In the genomic region with DNA sequence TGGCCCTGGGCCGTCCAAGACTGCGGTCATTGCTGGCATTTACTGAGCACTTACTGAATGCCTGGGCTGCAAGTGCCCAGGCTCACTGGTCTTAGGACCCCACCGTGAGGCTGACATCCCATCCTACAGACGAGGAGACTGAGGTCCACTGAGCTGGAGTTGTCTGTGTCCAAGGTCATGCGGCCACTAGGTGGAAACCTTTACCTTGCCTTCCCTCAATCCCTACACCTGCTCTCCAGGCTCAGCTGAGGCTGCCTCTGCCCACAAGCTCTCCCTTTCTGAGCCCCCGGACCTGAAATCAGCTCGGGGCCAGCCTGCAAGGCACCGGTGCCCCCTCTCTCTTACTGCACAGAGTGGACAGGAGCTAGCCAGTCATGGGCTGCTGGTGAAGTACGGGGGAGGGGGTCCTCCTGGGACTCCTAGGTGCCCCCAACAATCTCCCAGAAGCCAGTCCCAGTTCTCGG, we compare ENCODE assay signal across 9 cellular contexts. TPM values are rescaled to one million over a fixed set of nuclear protein-coding genes. Genes with fewer than 3 reads are reported as not detected.
DNase-seq lines count a peak whose midpoint lies in the region; ATAC-seq and TF ChIP-seq lines count a peak whose summit lies in the region.
"Had no signal": no experiment of that assay in that cellular context is flagged by ENCODE, and none has a peak within 500 bp of the region (broad histone marks: within the 10 kb centered on the region; RNA-seq: fewer than 3 reads in every experiment).

No MANE protein-coding gene starts in this region.

- no CpG with 5 or more reads among the region's 10 CpGs for WGBS in H9 (ENCODE audit: extremely low coverage, insufficient read length, low lambda C conversion rate)

- H3K27ac Mint-ChIP-seq in CD8-positive, alpha-beta memory T cell, result peak overlapping the region in 1 of 8 donors; percentile 61
- peak overlapping the region in 1 of 3 experiments; percentile 91; a peak in 2 of 7 replicates for H3K27ac Mint-ChIP-seq in H9
- H3K27ac Mint-ChIP-seq: T-helper 1 cell treated with Interleukin-12 subunit alpha and Interleukin-12 subunit beta and Interleukin-4 antibody, amounts not matched to agents 30 μg/mL and 1 μg/mL, for 36 hours had no signal

- H3K4me3 ChIP-seq in CD8-positive, alpha-beta memory T cell (ENCODE audit: low read length), result no peak overlapping the region
- peak overlapping the region; percentile 62 for H3K4me3 ChIP-seq in left ventricle myocardium inferior

- H3K9me3 ChIP-seq in CD8-positive, alpha-beta memory T cell (ENCODE audit: low read length), result no peaks in the 10 kb centered on the region
- H3K9me3 ChIP-seq in H9 (ENCODE audit: control insufficient read depth, low read depth, low read length) (no peaks in the 10 kb centered on the region), left ventricle myocardium inferior (replicated peaks) (no peaks in the 10 kb centered on the region)

- no peak overlapping the region for H2BK15ac ChIP-seq in H9 (ENCODE audit: low read depth, low read length)

- POLR2A ChIA-PET in CD8-positive, alpha-beta memory T cell (lab: Charles Lee), result interaction anchor here (0.6 to 1.9 kb wide), 7 partner anchors 9 to 318 kb away, joined by 3 to 7 read pairs (median 4); a partner anchor contains a TSS

- no peaks in the 10 kb centered on the region for H3K36me3 Mint-ChIP-seq in CD8-positive, alpha-beta memory T cell
- H3K36me3 Mint-ChIP-seq in H9 (ENCODE audit: insufficient read depth in 1 of 3, low read depth in 3 of 3), result no peaks in the 10 kb centered on the region

- H3K56ac ChIP-seq in H9 (ENCODE audit: insufficient read length, low read depth, low read length), result no peak overlapping the region

- H2BK5ac ChIP-seq in H9 (ENCODE audit: insufficient read length, low read length), result no peak overlapping the region

- H4K20me1 ChIP-seq in H9 (ENCODE audit: control insufficient read depth, insufficient read depth, insufficient read length), result no peaks in the 10 kb centered on the region

- peaks cover 7% of the 10 kb centered on the region for H3K23me2 ChIP-seq in H9 (ENCODE audit: insufficient read length, low read depth, low read length, poor library complexity, severe bottlenecking)

- ATAC-seq in GM19351 (IDR thresholded peaks at IDR 0.05; ENCODE audit: unreplicated experiment), result no peak

- H2BK120ac ChIP-seq in H9 (ENCODE audit: low read depth, low read length, poor library complexity, severe bottlenecking), result no peak overlapping the region

- H3K4me2 ChIP-seq in H9 (ENCODE audit: insufficient read depth, insufficient read length, low read length), result peak overlapping the region; percentile 42

- no peak overlapping the region for H3K4ac ChIP-seq in H9 (ENCODE audit: low read depth, low read length)

- H3T11ph ChIP-seq in H9 (ENCODE audit: low read length), result no peak overlapping the region

- H4K5ac ChIP-seq in H9 (ENCODE audit: insufficient read length, low read depth, low read length), result no peak overlapping the region

- no peaks in the 10 kb centered on the region for H3K36me3 ChIP-seq in CD8-positive, alpha-beta memory T cell (ENCODE audit: insufficient read depth, low read length)
- no peaks in the 10 kb centered on the region for H3K36me3 ChIP-seq in left ventricle myocardium inferior

- no peaks in the 10 kb centered on the region for H3K9me3 Mint-ChIP-seq in CD8-positive, alpha-beta memory T cell
- H3K9me3 Mint-ChIP-seq in H9, result no peaks in the 10 kb centered on the region
- H3K9me3 Mint-ChIP-seq: T-helper 1 cell treated with Interleukin-12 subunit alpha and Interleukin-12 subunit beta and Interleukin-4 antibody, amounts not matched to agents 30 μg/mL and 1 μg/mL, for 36 hours had no signal

- no peak overlapping the region for H4K8ac ChIP-seq in H9 (replicated peaks; ENCODE audit: insufficient read length, low read depth, low read length)

- H3K79me2 ChIP-seq in H9 (ENCODE audit: insufficient read depth, low read length), result no peaks in the 10 kb centered on the region

- no peak overlapping the region for H3K14ac ChIP-seq in H9 (ENCODE audit: insufficient read depth, low read length)

- H3K9ac ChIP-seq in H9 (ENCODE audit: extremely low read depth, insufficient read length, low read length), result no peak overlapping the region

- no peak overlapping the region for H2AK5ac ChIP-seq in H9 (ENCODE audit: insufficient read length, low read length)

- H3K27me3 ChIP-seq in CD8-positive, alpha-beta memory T cell (ENCODE audit: insufficient read depth, low read length, poor library complexity, severe bottlenecking), result peaks cover 33% of the 10 kb centered on the region
- peaks cover 8% of the 10 kb centered on the region; the same call in 1 of the 2 replicates for H3K27me3 ChIP-seq in H9 (ENCODE audit: insufficient read depth, low read length)
- peaks cover 67% of the 10 kb centered on the region for H3K27me3 ChIP-seq in left ventricle myocardium inferior (ENCODE audit: low read depth)

- CTCF ChIA-PET in CD8-positive, alpha-beta memory T cell (lab: Charles Lee), result interaction anchor here (0.6 to 3.4 kb wide), 22 partner anchors 10 to 320 kb away, joined by 3 to 30 read pairs (median 4); a partner anchor contains a TSS

- H3K4me3 Mint-ChIP-seq in CD8-positive, alpha-beta memory T cell, result peak overlapping the region in 6 of 7 donors; percentile 44 to 83 (median 52)
- H3K4me3 Mint-ChIP-seq in H9, result peak overlapping the region; percentile 58 to 83
- H3K4me3 Mint-ChIP-seq: T-helper 1 cell treated with Interleukin-12 subunit alpha and Interleukin-12 subunit beta and Interleukin-4 antibody, amounts not matched to agents 30 μg/mL and 1 μg/mL, for 36 hours had no signal

- no peak overlapping the region for H2BK12ac ChIP-seq in H9 (ENCODE audit: insufficient read length, low read depth, low read length)

- peaks cover 27 to 30% of the 10 kb centered on the region in 2 donors for H3K27me3 Mint-ChIP-seq in CD8-positive, alpha-beta memory T cell
- peaks cover 31% of the 10 kb centered on the region for H3K27me3 Mint-ChIP-seq in H9 (ENCODE audit: low read depth)

- H2AFZ ChIP-seq in H9 (ENCODE audit: low read length), result no peak overlapping the region

- peak; percentile 79 for TF ChIP-seq CTCF in H9 (conservative IDR thresholded peaks at IDR 0.05)
- TF ChIP-seq CTCF in left ventricle myocardium inferior (IDR thresholded peaks at IDR 0.05; ENCODE audit: borderline replicate concordance), result peak; percentile 39

- H3K4me1 ChIP-seq in CD8-positive, alpha-beta memory T cell (ENCODE audit: insufficient read depth, low read length), result peaks cover 9% of the 10 kb centered on the region
- no peaks in the 10 kb centered on the region for H3K4me1 ChIP-seq in H9 (ENCODE audit: insufficient read depth, low read length)
- peaks cover 16% of the 10 kb centered on the region for H3K4me1 ChIP-seq in left ventricle myocardium inferior

- no peak overlapping the region for H3K18ac ChIP-seq in H9 (ENCODE audit: insufficient read length, low read depth, low read length)

- intact Hi-C loops in left ventricle myocardium inferior (cut with micrococcal nuclease), result no loop called here

- DNase-seq in CD8-positive, alpha-beta memory T cell, result peak in 4 of 5 donors; percentile 31 to 72 (median 48)
- DNase-seq in H9, result peak; percentile 86
- DNase-seq in NOMO-1 treated with dmso at 0.1 percent for 144 hours (lab: John Stamatoyannopoulos, UW; ENCODE audit: unreplicated experiment), result peak; percentile 31
- DNase-seq in activated naive CD4-positive, alpha-beta T cell treated with Interleukin-2 at 50 U/mL for 16 hours, result peak; percentile 52
- no peak for DNase-seq in left ventricle myocardium inferior
- DNase-seq in stimulated activated CD4-positive, alpha-beta T cell treated with anti-CD3 and anti-CD28 coated beads, Interleukin-2, amount 100 ng/mL, for 24 hours, result peak; percentile 46 to 51
- DNase-seq in OCI-M2 (lab: John Stamatoyannopoulos, UW; ENCODE audit: unreplicated experiment), result no peak

- H4K91ac ChIP-seq in H9 (ENCODE audit: insufficient read length, low read depth, low read length), result no peak overlapping the region

- no peak overlapping the region for H3K27ac ChIP-seq in CD8-positive, alpha-beta memory T cell (ENCODE audit: low read depth, low read length)
- H3K27ac ChIP-seq in H9 (ENCODE audit: insufficient read length, low read depth, low read length) (no peak overlapping the region), left ventricle myocardium inferior (replicated peaks) (no peak overlapping the region)

- no peaks in the 10 kb centered on the region for H3K79me1 ChIP-seq in H9 (ENCODE audit: insufficient read depth, low read depth, low read length, poor library complexity, severe bottlenecking)

- no peak overlapping the region for H2BK20ac ChIP-seq in H9 (ENCODE audit: low read depth, low read length, poor library complexity, severe bottlenecking)

- H3K4me1 Mint-ChIP-seq in CD8-positive, alpha-beta memory T cell, result peaks cover 0 to 13% (median 4%) of the 10 kb centered on the region in 3 donors
- peaks cover 4 to 6% of the 10 kb centered on the region in 2 experiments; a peak in 1 of 4 replicates for H3K4me1 Mint-ChIP-seq in H9

- no peak overlapping the region for H3K23ac ChIP-seq in H9 (ENCODE audit: insufficient read length, low read depth, low read length)

RNA-seq across cellular contexts. Expression of a gene that starts 1.5 kb away (rescaled TPM):
- under 1 TPM; 0.13 to 0.24 TPM for total RNA-seq in CD8-positive, alpha-beta memory T cell
- polyA plus RNA-seq in CD8-positive, alpha-beta memory T cell, result not detected
- 7.9 and 9.3 TPM in 2 replicates for total RNA-seq in H9 (2021)
- 4.0 TPM for total RNA-seq in left ventricle myocardium inferior

RNA-seq across cellular contexts. Expression of a gene that starts 10.4 kb away (rescaled TPM):
- total RNA-seq in CD8-positive, alpha-beta memory T cell, result 10 to 100 TPM; 75.4 to 76.8 TPM
- 30.8 TPM for polyA plus RNA-seq in CD8-positive, alpha-beta memory T cell
- 74.5 and 75.9 TPM in 2 replicates for total RNA-seq in H9 (2021)
- total RNA-seq in left ventricle myocardium inferior, result 27.3 TPM

RNA-seq across cellular contexts. Expression of a gene that starts 15.8 kb away (rescaled TPM):
- total RNA-seq in CD8-positive, alpha-beta memory T cell, result 10 to 100 TPM in 1 of 2 experiments, 1 to 10 TPM in 1; 8.4 to 10.9 TPM
- 0.14 TPM for polyA plus RNA-seq in CD8-positive, alpha-beta memory T cell
- total RNA-seq in H9 (2021) (10.8 and 11.9 TPM in 2 replicates), left ventricle myocardium inferior (10.9 TPM)

RNA-seq across cellular contexts. Expression of a gene that starts 19.8 kb away (rescaled TPM):
- total RNA-seq in CD8-positive, alpha-beta memory T cell, result 10 to 100 TPM; 27.3 to 30.9 TPM
- 14.7 TPM for polyA plus RNA-seq in CD8-positive, alpha-beta memory T cell
- total RNA-seq in H9 (2021) (37.4 and 38.3 TPM in 2 replicates), left ventricle myocardium inferior (34.1 TPM)

RNA-seq across cellular contexts. Expression of a gene that starts 28.5 kb away (rescaled TPM):
- total RNA-seq in CD8-positive, alpha-beta memory T cell, result 10 to 100 TPM; 28.9 to 29.8 TPM
- 16.5 TPM for polyA plus RNA-seq in CD8-positive, alpha-beta memory T cell
- total RNA-seq in H9 (2021) (35.9 and 37.6 TPM in 2 replicates), left ventricle myocardium inferior (13.5 TPM)

Comparison
In these comparisons a context has a peak if more than half of its experiments do, and no peak if none do; other contexts are left out.
1. DNase-seq: peak in CD8-positive, alpha-beta memory T cell (4 of 5), H9 (single experiment), NOMO-1 treated with dmso at 0.1 percent for 144 hours (single experiment), activated naive CD4-positive, alpha-beta T cell treated with Interleukin-2 at 50 U/mL for 16 hours (single experiment) and stimulated activated CD4-positive, alpha-beta T cell treated with anti-CD3 and anti-CD28 coated beads, Interleukin-2, amount 100 ng/mL, for 24 hours (2 of 2); none in left ventricle myocardium inferior (single experiment) and OCI-M2 (single experiment).